Comparison of ENCODE assay signal across 8 cellular contexts in the genomic region with DNA sequence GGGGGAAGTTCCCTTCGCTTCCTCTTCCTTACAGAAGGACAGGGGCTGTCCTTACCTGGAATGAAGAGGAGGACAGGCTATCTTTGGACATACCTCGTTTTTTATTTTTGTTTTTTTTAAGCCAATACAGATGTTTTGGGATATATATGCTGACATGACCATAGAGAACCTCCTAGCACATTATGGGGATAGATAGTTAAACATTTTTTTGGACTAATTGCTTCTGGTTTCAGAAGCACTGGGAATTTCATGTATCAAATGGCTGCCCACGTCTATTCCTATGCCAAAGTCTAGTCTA.
A peak's percentile ranks its signal among the peaks of the same experiment; 100 is the strongest.
DNase-seq lines count a peak whose midpoint lies in the region; ATAC-seq and TF ChIP-seq lines count a peak whose summit lies in the region.
"Had no signal": no experiment of that assay in that cellular context is flagged by ENCODE, and none has a peak within 500 bp of the region (broad histone marks: within the 10 kb centered on the region; RNA-seq: fewer than 3 reads in every experiment).

No MANE protein-coding gene starts in this region.

- no peaks in the 10 kb centered on the region for H3K27me3 Mint-ChIP-seq in stimulated activated naive B cell treated with anti-CD40 and anti-IgM and Interleukin-4, amounts not matched to agents 10 μg/mL and 1 μg/mL and 100 μg/mL, for 72 hours

- ATAC-seq in activated naive CD4-positive, alpha-beta T cell treated with anti-CD3 and anti-CD28 coated beads, Interleukin-2, amount 50 U/mL, for 72 hours = no peak
- no peak for ATAC-seq in stimulated activated naive B cell treated with anti-CD40 and anti-IgM and Interleukin-4, amounts not matched to agents 10 μg/mL and 1 μg/mL and 100 μg/mL, for 72 hours (replicated peaks)
- ATAC-seq in HG02870 (IDR thresholded peaks at IDR 0.05; ENCODE audit: unreplicated experiment) (no peak), HG02588 (IDR thresholded peaks at IDR 0.05; ENCODE audit: unreplicated experiment) (no peak)

- H3K36me3 Mint-ChIP-seq in activated naive CD4-positive, alpha-beta T cell treated with anti-CD3 and anti-CD28 coated beads, Interleukin-2, amount 50 U/mL, for 72 hours = peaks cover 30 to 45% of the 10 kb centered on the region in 2 donors
- peaks cover 74 to 84% of the 10 kb centered on the region in 2 donors for H3K36me3 Mint-ChIP-seq in stimulated activated naive B cell treated with anti-CD40 and anti-IgM and Interleukin-4, amounts not matched to agents 10 μg/mL and 1 μg/mL and 100 μg/mL, for 72 hours

- H3K4me1 Mint-ChIP-seq in stimulated activated naive B cell treated with anti-CD40 and anti-IgM and Interleukin-4, amounts not matched to agents 10 μg/mL and 1 μg/mL and 100 μg/mL, for 72 hours = peaks cover 53 to 59% of the 10 kb centered on the region in 2 donors

- peaks cover 4 to 19% of the 10 kb centered on the region in 2 donors for H3K9me3 Mint-ChIP-seq in activated naive CD4-positive, alpha-beta T cell treated with anti-CD3 and anti-CD28 coated beads, Interleukin-2, amount 50 U/mL, for 72 hours
- peaks cover 3 to 4% of the 10 kb centered on the region in 2 donors for H3K9me3 Mint-ChIP-seq in stimulated activated naive B cell treated with anti-CD40 and anti-IgM and Interleukin-4, amounts not matched to agents 10 μg/mL and 1 μg/mL and 100 μg/mL, for 72 hours

- H3K4me3 ChIP-seq in HL-60 (replicated peaks; ENCODE audit: insufficient read depth, low read length) = no peak overlapping the region

- peak overlapping the region; percentile 59 for H3K27ac ChIP-seq in HL-60 (replicated peaks)
- H3K27ac ChIP-seq in layer of hippocampus (ENCODE audit: low read depth, low read length) = peak overlapping the region; percentile 63

- DNase-seq in HL-60 (ENCODE audit: low read depth in 1 of 2, low spot score in 1 of 2) (no peak), iPS-NIHi11 (ENCODE audit: low spot score) (no peak)
- no peak for DNase-seq in activated naive CD4-positive, alpha-beta T cell treated with anti-CD3 and anti-CD28 coated beads, Interleukin-2, amount 50 U/mL, for 72 hours (ENCODE audit: low spot score in 2 of 2)
- no peak for DNase-seq in stimulated activated naive B cell treated with anti-CD40 and anti-IgM and Interleukin-4, amounts not matched to agents 10 μg/mL and 1 μg/mL and 100 μg/mL, for 72 hours
- DNase-seq: NCI-H1048 had no signal

- H3K27me3 ChIP-seq in HL-60 (ENCODE audit: insufficient read depth, poor library complexity, severe bottlenecking) (no peaks in the 10 kb centered on the region), layer of hippocampus (ENCODE audit: control insufficient read depth, insufficient read depth, low read length) (no peaks in the 10 kb centered on the region)

- no peak for TF ChIP-seq CTCF in HL-60 (IDR thresholded peaks at IDR 0.05; ENCODE audit: insufficient read depth, low read length)

- H3K4me3 Mint-ChIP-seq in stimulated activated naive B cell treated with anti-CD40 and anti-IgM and Interleukin-4, amounts not matched to agents 10 μg/mL and 1 μg/mL and 100 μg/mL, for 72 hours = no peak overlapping the region

- H3K27ac Mint-ChIP-seq in activated naive CD4-positive, alpha-beta T cell treated with anti-CD3 and anti-CD28 coated beads, Interleukin-2, amount 50 U/mL, for 72 hours = peak overlapping the region; percentile 87 to 95
- H3K27ac Mint-ChIP-seq in stimulated activated naive B cell treated with anti-CD40 and anti-IgM and Interleukin-4, amounts not matched to agents 10 μg/mL and 1 μg/mL and 100 μg/mL, for 72 hours = peak overlapping the region; percentile 83
